ENCODE assay signal across 10 cellular contexts in genomic region chr6:4588163-4588562, GRCh38.
"Had no signal": no experiment of that assay in that cellular context is flagged by ENCODE, and none has a peak within 500 bp of the region (broad histone marks: within the 10 kb centered on the region; RNA-seq: fewer than 3 reads in every experiment).

No MANE protein-coding gene starts in this region.

- H2AFZ ChIP-seq: GM23338 had no signal

- ATAC-seq: GM23338, K562 had no signal

- FAIRE-seq: H1, H54, K562 had no signal

- H3K9me3 Mint-ChIP-seq: GM23338, H9, HFFc6 had no signal

- H3K27ac Mint-ChIP-seq: GM23338, HFFc6 had no signal

- DNase-seq: H9, HCEC 1CT, HFFc6, IMR-90, KG1 had no signal

- H3K4me2 ChIP-seq: GM23338 had no signal

- H3K4me3 Mint-ChIP-seq: GM23338, H9, HFFc6 had no signal

- H3K27ac ChIP-seq: HL-60 had no signal

- H3K4me3 ChIP-seq: GM23338, K562 had no signal
